ENCODE assay signal across 8 cellular contexts in the genomic region with DNA sequence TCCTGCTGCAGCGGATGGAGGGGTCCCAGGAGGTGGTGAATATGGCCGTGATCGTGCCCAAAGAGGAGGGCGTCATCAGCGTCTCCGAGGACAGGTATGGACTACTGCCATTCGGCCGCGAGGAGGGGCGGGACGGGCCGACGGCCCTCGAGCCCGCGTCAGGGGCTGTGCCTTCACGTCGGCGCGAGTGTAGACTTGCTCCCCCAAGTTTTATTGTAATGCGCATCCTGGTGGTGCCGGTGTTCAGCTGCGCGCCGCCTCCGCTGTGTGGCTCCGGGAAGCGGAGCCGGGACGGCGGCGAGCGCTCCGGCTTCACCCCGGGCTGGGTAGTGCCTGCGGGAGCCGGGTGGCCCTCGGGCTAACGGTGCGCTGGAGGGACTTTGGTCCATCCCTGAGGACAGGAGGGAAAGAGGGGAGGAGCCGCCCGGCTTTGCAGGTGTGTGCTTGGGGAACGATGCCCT. TPM values are rescaled to one million over a fixed set of nuclear protein-coding genes. Genes with fewer than 3 reads are reported as not detected.
DNase-seq lines count a peak whose midpoint lies in the region; ATAC-seq lines count a peak whose summit lies in the region.

No MANE protein-coding gene starts in this region.

- POLR2A ChIA-PET in activated CD4-positive, alpha-beta memory T cell treated with anti-CD3 and anti-CD28 coated beads for 36 hours (lab: Charles Lee), result interaction anchor here (1.3 to 4.8 kb wide), 7 partner anchors 29 to 234 kb away, joined by 3 to 54 read pairs (median 4); a partner anchor contains a TSS

- H2AK5ac ChIP-seq in mesendoderm (ENCODE audit: low read length), result no peak overlapping the region

- intact Hi-C loops in activated CD4-positive, alpha-beta memory T cell treated with anti-CD3 and anti-CD28 coated beads for 36 hours (cut with micrococcal nuclease), result loop anchor here (1.0 to 10.0 kb wide), 10 partner anchors 30 to 1502 kb away; a partner anchor contains a TSS

- peak overlapping the region; percentile 94 for H3K27ac Mint-ChIP-seq in activated CD4-positive, alpha-beta memory T cell treated with anti-CD3 and anti-CD28 coated beads for 36 hours

- H3K4me3 ChIP-seq in effector memory CD4-positive, alpha-beta T cell (ENCODE audit: insufficient read depth, low read depth, low read length, poor library complexity, severe bottlenecking), result peak overlapping the region; percentile 92
- H3K4me3 ChIP-seq in mesendoderm (ENCODE audit: low read length), result peak overlapping the region; percentile 88

- H3K36me3 ChIP-seq in effector memory CD4-positive, alpha-beta T cell (ENCODE audit: control insufficient read depth, insufficient read depth, low read length), result no peaks in the 10 kb centered on the region
- no peaks in the 10 kb centered on the region for H3K36me3 ChIP-seq in mesendoderm (ENCODE audit: control insufficient read depth, insufficient read depth, low read length)

- no peaks in the 10 kb centered on the region for H3K27me3 ChIP-seq in effector memory CD4-positive, alpha-beta T cell (replicated peaks; ENCODE audit: control insufficient read depth, insufficient read depth, low read length, poor library complexity, severe bottlenecking)
- H3K27me3 ChIP-seq in mesendoderm (ENCODE audit: insufficient read depth, low read length, poor library complexity), result no peaks in the 10 kb centered on the region

- no peaks in the 10 kb centered on the region for H3K9me3 ChIP-seq in effector memory CD4-positive, alpha-beta T cell (ENCODE audit: control insufficient read depth, low read length)

- H3K56ac ChIP-seq in mesendoderm (ENCODE audit: low read length), result peak overlapping the region; percentile 95

- peaks cover 13% of the 10 kb centered on the region for H3K4me1 ChIP-seq in effector memory CD4-positive, alpha-beta T cell (ENCODE audit: control insufficient read depth, insufficient read depth, low read length, poor library complexity, severe bottlenecking)
- H3K4me1 ChIP-seq in mesendoderm (ENCODE audit: control insufficient read depth, low read depth, low read length), result peaks cover 7% of the 10 kb centered on the region

- H3K18ac ChIP-seq in mesendoderm (ENCODE audit: low read length), result peak overlapping the region; percentile 3

- H4K8ac ChIP-seq in mesendoderm (ENCODE audit: low read depth, low read length), result no peak overlapping the region

- no peaks in the 10 kb centered on the region for H3K9me3 Mint-ChIP-seq in activated CD4-positive, alpha-beta memory T cell treated with anti-CD3 and anti-CD28 coated beads for 36 hours

- H2BK15ac ChIP-seq in mesendoderm (replicated peaks; ENCODE audit: low read depth), result no peak overlapping the region

- H3K36me3 Mint-ChIP-seq in activated CD4-positive, alpha-beta memory T cell treated with anti-CD3 and anti-CD28 coated beads for 36 hours, result no peaks in the 10 kb centered on the region

- H2BK120ac ChIP-seq in mesendoderm (ENCODE audit: low read depth, low read length), result peak overlapping the region; percentile 9

- H3K4me3 Mint-ChIP-seq in activated CD4-positive, alpha-beta memory T cell treated with anti-CD3 and anti-CD28 coated beads for 36 hours, result peak overlapping the region; percentile 87

- WGBS in mesendoderm (ENCODE audit: extremely low coverage, insufficient coverage, low lambda C conversion rate), result no CpG with 5 or more reads among the region's 43 CpGs

- peak; percentile 35 for ATAC-seq in HG02759 (IDR thresholded peaks at IDR 0.05; ENCODE audit: unreplicated experiment)

- H3K79me2 ChIP-seq in mesendoderm (ENCODE audit: control insufficient read depth, insufficient read depth, low read length), result peaks cover 17% of the 10 kb centered on the region

- no peak overlapping the region for H3K4ac ChIP-seq in mesendoderm (ENCODE audit: low read depth, low read length)

- peak overlapping the region; percentile 85 for H3K27ac ChIP-seq in effector memory CD4-positive, alpha-beta T cell (ENCODE audit: insufficient read depth, low read length, poor library complexity, severe bottlenecking)
- peak overlapping the region; percentile 91 for H3K27ac ChIP-seq in mesendoderm (ENCODE audit: low read depth, low read length)

- peak overlapping the region; percentile 86 for H3K9ac ChIP-seq in mesendoderm (ENCODE audit: low read length)

- peak; percentile 24 to 39 for DNase-seq in NCI-H446 (lab: John Stamatoyannopoulos, UW)
- DNase-seq in NCI-H446 treated with DMSO at 0.1 percent for 48 hours (lab: John Stamatoyannopoulos, UW), result no peak
- peak; percentile 60 for DNase-seq in NCI-H146 treated with DMSO at 0.1 percent for 48 hours (lab: John Stamatoyannopoulos, UW; ENCODE audit: unreplicated experiment)
- DNase-seq in activated CD4-positive, alpha-beta memory T cell treated with anti-CD3 and anti-CD28 coated beads for 36 hours, result peak; percentile 72
- peak; percentile 58 to 68 (median 66) for DNase-seq in effector memory CD4-positive, alpha-beta T cell
- peak; percentile 83 for DNase-seq in mesendoderm
- peak; percentile 35 to 44 for DNase-seq in stimulated activated CD8-positive, alpha-beta memory T cell treated with anti-CD3 and anti-CD28 coated beads, Interleukin-2, amount 100 ng/mL, for 1 hour (ENCODE audit: low read depth in 2 of 2)

- no peak overlapping the region for H3K23ac ChIP-seq in mesendoderm (ENCODE audit: low read length)

- peaks cover 37% of the 10 kb centered on the region for H3K4me1 Mint-ChIP-seq in activated CD4-positive, alpha-beta memory T cell treated with anti-CD3 and anti-CD28 coated beads for 36 hours (ENCODE audit: low read depth)

- H4K5ac ChIP-seq in mesendoderm (ENCODE audit: low read length), result no peak overlapping the region

- peak overlapping the region; percentile 72 for H3K4me2 ChIP-seq in mesendoderm (ENCODE audit: low read length)

- CTCF ChIA-PET in activated CD4-positive, alpha-beta memory T cell treated with anti-CD3 and anti-CD28 coated beads for 36 hours (lab: Charles Lee), result interaction anchor here (0.8 to 3.1 kb wide), 9 partner anchors 10 to 218 kb away, joined by 3 to 33 read pairs (median 4); a partner anchor contains a TSS

- no peaks in the 10 kb centered on the region for H3K27me3 Mint-ChIP-seq in activated CD4-positive, alpha-beta memory T cell treated with anti-CD3 and anti-CD28 coated beads for 36 hours

- peaks cover 5% of the 10 kb centered on the region for H3K79me1 ChIP-seq in mesendoderm (ENCODE audit: low read length)

- H2BK5ac ChIP-seq in mesendoderm (ENCODE audit: low read length), result peak overlapping the region; percentile 51

RNA-seq across cellular contexts. Expression of a gene that starts 0.5 kb away (rescaled TPM):
- total RNA-seq in activated CD4-positive, alpha-beta memory T cell treated with anti-CD3 and anti-CD28 coated beads for 36 hours, result 10 to 100 TPM in 1 of 2 experiments, 1 to 10 TPM in 1; 9.3 to 11.2 TPM
- polyA plus RNA-seq in mesendoderm (2013, experiment 1 of 2), result 5.7 TPM
- 6.1 TPM for polyA plus RNA-seq in mesendoderm (2013, experiment 2 of 2)
